In genomic region chr14:89721991-89722390, GRCh38 we compare ENCODE assay signal across 12 cellular contexts.
A peak's percentile ranks its signal among the peaks of the same experiment; 100 is the strongest.
DNase-seq lines count a peak whose midpoint lies in the region; ATAC-seq and TF ChIP-seq lines count a peak whose summit lies in the region.
"Had no signal": no experiment of that assay in that cellular context is flagged by ENCODE, and none has a peak within 500 bp of the region (broad histone marks: within the 10 kb centered on the region; RNA-seq: fewer than 3 reads in every experiment).

No MANE protein-coding gene starts in this region.

- H3K4me1 ChIP-seq in neutrophil (ENCODE audit: control insufficient read depth in 1 of 2, insufficient read depth in 1 of 2, low read depth in 1 of 2, low read length in 1 of 2), result peaks cover 75 to 79% of the 10 kb centered on the region in 2 experiments
- H3K4me1 ChIP-seq: gastroesophageal sphincter, psoas muscle had no signal

- CTCF ChIA-PET in CD4-positive, alpha-beta T cell (lab: Charles Lee), result interaction anchor here (0.6 to 2.3 kb wide), 7 partner anchors 10 to 212 kb away, joined by 3 to 18 read pairs (median 6); no protein-coding TSS in a partner anchor

- H3K27ac Mint-ChIP-seq in CD4-positive, alpha-beta T cell, result peak overlapping the region; percentile 95
- H3K27ac Mint-ChIP-seq in mesothelial cell of epicardium, result no peak overlapping the region

- peak overlapping the region; percentile 85 for H3K27ac ChIP-seq in CD4-positive, alpha-beta T cell (ENCODE audit: low read depth, low read length)
- peak overlapping the region; percentile 81 for H3K27ac ChIP-seq in HL-60 (replicated peaks)
- H3K27ac ChIP-seq in caudate nucleus (ENCODE audit: low read depth, low read length), result peak overlapping the region; percentile 36
- H3K27ac ChIP-seq in neutrophil, result peak overlapping the region; percentile 99
- H3K27ac ChIP-seq: gastroesophageal sphincter, psoas muscle had no signal

- TF ChIP-seq CTCF in CD4-positive, alpha-beta T cell (IDR thresholded peaks at IDR 0.05), result no peak
- TF ChIP-seq CTCF in HL-60 (IDR thresholded peaks at IDR 0.05; ENCODE audit: insufficient read depth, low read length) (no peak), neutrophil (IDR thresholded peaks at IDR 0.05) (no peak), mesothelial cell of epicardium (IDR thresholded peaks at IDR 0.05; ENCODE audit: unreplicated experiment) (no peak)

- no peaks in the 10 kb centered on the region for H3K9me3 ChIP-seq in CD4-positive, alpha-beta T cell (ENCODE audit: control insufficient read depth, low read length)
- no peaks in the 10 kb centered on the region for H3K9me3 ChIP-seq in neutrophil
- H3K9me3 ChIP-seq: gastroesophageal sphincter, psoas muscle had no signal

- H3K27me3 Mint-ChIP-seq in CD4-positive, alpha-beta T cell, result no peaks in the 10 kb centered on the region
- H3K27me3 Mint-ChIP-seq in mesothelial cell of epicardium (ENCODE audit: low read depth), result no peaks in the 10 kb centered on the region

- no peaks in the 10 kb centered on the region for H3K27me3 ChIP-seq in CD4-positive, alpha-beta T cell (ENCODE audit: control insufficient read depth, insufficient read depth, low read length)
- no peaks in the 10 kb centered on the region for H3K27me3 ChIP-seq in HL-60 (ENCODE audit: insufficient read depth, poor library complexity, severe bottlenecking)
- H3K27me3 ChIP-seq in neutrophil, result no peaks in the 10 kb centered on the region
- H3K27me3 ChIP-seq: gastroesophageal sphincter had no signal

- peak overlapping the region; percentile 63 for H3K4me3 Mint-ChIP-seq in CD4-positive, alpha-beta T cell
- no peak overlapping the region for H3K4me3 Mint-ChIP-seq in mesothelial cell of epicardium

- peaks cover 93% of the 10 kb centered on the region for H3K4me1 Mint-ChIP-seq in CD4-positive, alpha-beta T cell (ENCODE audit: low read depth)
- H3K4me1 Mint-ChIP-seq in mesothelial cell of epicardium, result peaks cover 13% of the 10 kb centered on the region

- H3K9me3 Mint-ChIP-seq in CD4-positive, alpha-beta T cell, result peaks cover 3% of the 10 kb centered on the region
- H3K9me3 Mint-ChIP-seq in mesothelial cell of epicardium, result no peaks in the 10 kb centered on the region

- no peak for ATAC-seq in CD4-positive, alpha-beta T cell (ENCODE audit: poor library complexity)
- ATAC-seq: gastroesophageal sphincter, left lobe of liver, psoas muscle had no signal

- DNase-seq in CD4-positive, alpha-beta T cell, result no peak
- DNase-seq in HL-60 (ENCODE audit: low read depth in 1 of 2, low spot score in 1 of 2) (no peak), caudate nucleus (lab: John Stamatoyannopoulos, UW) (no peak), Kasumi-1 (lab: John Stamatoyannopoulos, UW) (no peak), mesothelial cell of epicardium (ENCODE audit: low spot score in 2 of 2, unreplicated experiment in 2 of 2) (no peak), NOMO-1 treated with DMSO at 0.1 percent for 48 hours (lab: John Stamatoyannopoulos, UW; ENCODE audit: unreplicated experiment) (no peak)
- DNase-seq: DMS79; NK-92 treated with Interleukin-12 subunit alpha and Interleukin-12 subunit beta, amount 100 ng/mL, for 24 hours; psoas muscle had no signal

- H3K4me3 ChIP-seq in HL-60 (replicated peaks; ENCODE audit: insufficient read depth, low read length), result no peak overlapping the region
- peak overlapping the region in 1 of 2 experiments; percentile 56 for H3K4me3 ChIP-seq in neutrophil (ENCODE audit: low read depth in 1 of 2, low read length in 1 of 2)
- H3K4me3 ChIP-seq: gastroesophageal sphincter, psoas muscle had no signal

- intact Hi-C loops in CD4-positive, alpha-beta T cell (cut with DNase I, micrococcal nuclease), result loop anchor here (1.0 to 5.0 kb wide), 5 partner anchors 41 to 135 kb away; no protein-coding TSS in a partner anchor

- H3K36me3 ChIP-seq in neutrophil, result no peaks in the 10 kb centered on the region
- H3K36me3 ChIP-seq: gastroesophageal sphincter had no signal

- POLR2A ChIA-PET in CD4-positive, alpha-beta T cell (lab: Charles Lee), result interaction anchor here (0.5 to 3.9 kb wide), 15 partner anchors 9 to 306 kb away, joined by 3 to 71 read pairs (median 12); no protein-coding TSS in a partner anchor

- peaks cover 6% of the 10 kb centered on the region for H3K36me3 Mint-ChIP-seq in CD4-positive, alpha-beta T cell (ENCODE audit: low read depth)
- H3K36me3 Mint-ChIP-seq in mesothelial cell of epicardium, result no peaks in the 10 kb centered on the region

Comparison
In these comparisons a context has a peak if more than half of its experiments do, and no peak if none do; other contexts are left out.
1. H3K27ac ChIP-seq: peak in every context shown above with its lines; median percentile 99 in neutrophil; 85 in CD4-positive, alpha-beta T cell; 81 in HL-60; 36 in caudate nucleus.